8 cellular contexts compared by ENCODE assay signal in genomic region chr17:3635474-3636153, GRCh38. TPM values are rescaled to one million over a fixed set of nuclear protein-coding genes. Genes with fewer than 3 reads are reported as not detected.
DNase-seq lines count a peak whose midpoint lies in the region; ATAC-seq, FAIRE-seq and TF ChIP-seq lines count a peak whose summit lies in the region.

No MANE protein-coding gene starts in this region.

- TF ChIP-seq CTCF in CD14-positive monocyte (IDR thresholded peaks at IDR 0.05): no peak
- TF ChIP-seq CTCF in stomach (IDR thresholded peaks at IDR 0.05): no peak

- H3K27ac Mint-ChIP-seq in CD14-positive monocyte (peak overlapping the region in 5 of 7 donors; percentile 26 to 79 (median 70)), immature natural killer cell (peak overlapping the region in 3 of 6 donors; percentile 34 to 96 (median 56))
- no peak overlapping the region for H3K27ac Mint-ChIP-seq in activated naive CD8-positive, alpha-beta T cell treated with anti-CD3 and anti-CD28 coated beads, Interleukin-2, amount 50 U/mL, for 24 hours

- no peak for FAIRE-seq in urothelium cell line (lab: Jason Lieb, UNC)

- intact Hi-C loops in CD14-positive monocyte (cut with micrococcal nuclease) (loop anchor here in 1 of 2 donors (2.0 to 10.0 kb wide), 2 partner anchors 33 to 591 kb away; partner anchors contain the start of genes EMC6 and TAX1BP3), stomach (cut with DNase I; ENCODE audit: low total_unique reads) (no loop called here)

- H3K36me3 Mint-ChIP-seq in CD14-positive monocyte (peaks cover 6 to 12% of the 10 kb centered on the region in 2 donors), immature natural killer cell (no peaks in the 10 kb centered on the region)
- peaks cover 4% of the 10 kb centered on the region for H3K36me3 Mint-ChIP-seq in activated naive CD8-positive, alpha-beta T cell treated with anti-CD3 and anti-CD28 coated beads, Interleukin-2, amount 50 U/mL, for 24 hours (ENCODE audit: low read depth)

- H3K27me3 Mint-ChIP-seq in CD14-positive monocyte (ENCODE audit: low read depth in 3 of 3): peaks cover 0 to 4% (median 0%) of the 10 kb centered on the region in 3 donors
- H3K27me3 Mint-ChIP-seq in activated naive CD8-positive, alpha-beta T cell treated with anti-CD3 and anti-CD28 coated beads, Interleukin-2, amount 50 U/mL, for 24 hours: no peaks in the 10 kb centered on the region
- peaks cover 0 to 3% (median 2%) of the 10 kb centered on the region in 3 donors for H3K27me3 Mint-ChIP-seq in immature natural killer cell (ENCODE audit: low read depth in 3 of 3)

- H3K4me3 Mint-ChIP-seq in CD14-positive monocyte (peak overlapping the region; percentile 86 to 91), immature natural killer cell (peak overlapping the region; percentile 96 to 100 (median 99))
- peak overlapping the region; percentile 93 for H3K4me3 Mint-ChIP-seq in activated naive CD8-positive, alpha-beta T cell treated with anti-CD3 and anti-CD28 coated beads, Interleukin-2, amount 50 U/mL, for 24 hours

- H3K4me1 Mint-ChIP-seq in CD14-positive monocyte: peaks cover 45% of the 10 kb centered on the region
- H3K4me1 Mint-ChIP-seq in activated naive CD8-positive, alpha-beta T cell treated with anti-CD3 and anti-CD28 coated beads, Interleukin-2, amount 50 U/mL, for 24 hours: peaks cover 37% of the 10 kb centered on the region
- peaks cover 20 to 22% of the 10 kb centered on the region in 2 donors for H3K4me1 Mint-ChIP-seq in immature natural killer cell

- WGBS in stomach, 5 donors: 11 to 24% (median 13%) methylated on average over 22 to 38 of the region's 38 CpGs

- TF ChIP-seq POLR2A in stomach (IDR thresholded peaks at IDR 0.05): no peak

- no peak for TF ChIP-seq EP300 in stomach (IDR thresholded peaks at IDR 0.05)

- peaks cover 0 to 2% (median 0%) of the 10 kb centered on the region in 7 donors for H3K9me3 Mint-ChIP-seq in CD14-positive monocyte
- H3K9me3 Mint-ChIP-seq in activated naive CD8-positive, alpha-beta T cell treated with anti-CD3 and anti-CD28 coated beads, Interleukin-2, amount 50 U/mL, for 24 hours: no peaks in the 10 kb centered on the region
- H3K9me3 Mint-ChIP-seq in immature natural killer cell: no peaks in the 10 kb centered on the region

- H3K4me1 ChIP-seq in stomach: peaks cover 11 to 58% (median 48%) of the 10 kb centered on the region in 4 donors

- H3K27ac ChIP-seq in stomach: peak overlapping the region; percentile 84 to 98 (median 94)

- H3K27me3 ChIP-seq in stomach: no peaks in the 10 kb centered on the region

- H3K36me3 ChIP-seq in stomach: peaks cover 1 to 27% (median 10%) of the 10 kb centered on the region in 4 donors

- ATAC-seq in HG02852 (IDR thresholded peaks at IDR 0.05; ENCODE audit: unreplicated experiment): peak; percentile 22
- ATAC-seq in activated naive CD8-positive, alpha-beta T cell treated with anti-CD3 and anti-CD28 coated beads, Interleukin-2, amount 50 U/mL, for 24 hours: peak; percentile 14

- no peaks in the 10 kb centered on the region for H3K9me3 ChIP-seq in stomach

- no peak for DNase-seq in CD14-positive monocyte (ENCODE audit: low spot score)
- no peak for DNase-seq in activated naive CD8-positive, alpha-beta T cell treated with anti-CD3 and anti-CD28 coated beads, Interleukin-2, amount 50 U/mL, for 24 hours
- DNase-seq in immature natural killer cell: no peak
- DNase-seq in stomach: no peak
- DNase-seq in urothelium cell line (ENCODE audit: low spot score): no peak
- DNase-seq in activated CD4-positive, alpha-beta T cell treated with anti-CD3 and anti-CD28 coated beads for 4 hours: no peak
- no peak for DNase-seq in amniotic stem cell (lab: John Stamatoyannopoulos, UW)

- peak overlapping the region; percentile 88 to 98 (median 95) for H3K4me3 ChIP-seq in stomach

RNA-seq across cellular contexts. Expression of gene SHPK, which starts 0.4 kb away (rescaled TPM):
- polyA plus RNA-seq in CD14-positive monocyte (1 to 10 TPM; 4.6 TPM), immature natural killer cell (1 to 10 TPM; 2.6 to 8.1 (median 6.4) TPM), stomach (1 to 10 TPM; 4.9 to 5.5 (median 5.1) TPM)
- 10 to 100 TPM; 10.5 to 29.4 (median 12.3) TPM for total RNA-seq in stomach

RNA-seq across cellular contexts. Expression of gene CTNS, which starts 0.9 kb away (rescaled TPM):
- polyA plus RNA-seq in CD14-positive monocyte (10 to 100 TPM; 11.7 to 11.8 TPM), immature natural killer cell (10 to 100 TPM in 1 of 3 donors, 1 to 10 TPM in 2; 6.0 to 12.7 (median 7.2) TPM), stomach (1 to 10 TPM; 4.0 to 9.2 (median 5.4) TPM)
- total RNA-seq in stomach: 10 to 100 TPM; 10.5 to 74.5 (median 18.0) TPM

RNA-seq across cellular contexts. Expression of gene TRPV1, which starts 26.4 kb away (rescaled TPM):
- polyA plus RNA-seq in CD14-positive monocyte (not detected), immature natural killer cell (1 to 10 TPM in 1 of 3 donors, under 1 TPM in 1, not detected in 1; 0.08 to 1.1 TPM), stomach (1 to 10 TPM in 2 of 3 donors, under 1 TPM in 1; 0.92 to 4.2 (median 3.1) TPM)
- 10 to 100 TPM in 4 of 5 donors, 1 to 10 TPM in 1; 3.9 to 71.8 (median 19.4) TPM for total RNA-seq in stomach

RNA-seq across cellular contexts. Expression of gene TAX1BP3, which starts 32.8 kb away (rescaled TPM):
- polyA plus RNA-seq in CD14-positive monocyte: 10 to 100 TPM; 70.9 to 71.8 TPM
- polyA plus RNA-seq in immature natural killer cell: 10 to 100 TPM; 36.1 to 49.2 (median 41.5) TPM
- total RNA-seq in stomach: 100 to 1,000 TPM in 4 of 5 donors, 10 to 100 TPM in 1; 52.7 to 229 (median 108) TPM
- 100 to 1,000 TPM; 114 to 267 (median 235) TPM for polyA plus RNA-seq in stomach

RNA-seq across cellular contexts. Expression of gene EMC6, which starts 33.0 kb away (rescaled TPM):
- polyA plus RNA-seq in CD14-positive monocyte (100 to 1,000 TPM; 105 to 118 TPM), immature natural killer cell (100 to 1,000 TPM; 104 to 137 (median 135) TPM), stomach (10 to 100 TPM; 60.2 to 75.6 (median 75.3) TPM)
- 10 to 100 TPM in 2 of 5 donors, 1 to 10 TPM in 1, not detected in 2; 2.6 to 28.6 (median 19.1) TPM for total RNA-seq in stomach
